Comparison of ENCODE assay signal across 8 cellular contexts in genomic region chr2:130372055-130372832, GRCh38. TPM values are rescaled to one million over a fixed set of nuclear protein-coding genes. Genes with fewer than 3 reads are reported as not detected.
DNase-seq lines count a peak whose midpoint lies in the region; ATAC-seq, FAIRE-seq and TF ChIP-seq lines count a peak whose summit lies in the region.

No MANE protein-coding gene starts in this region.

- H3K9ac ChIP-seq in kidney (ENCODE audit: low read length in 2 of 2), result peak overlapping the region; percentile 49 to 95

- peak overlapping the region; percentile 85 to 86 for H3K4me3 ChIP-seq in kidney (ENCODE audit: low read length in 2 of 2)

- TF ChIP-seq CTCF in WTC11 (IDR thresholded peaks at IDR 0.05) (peak; percentile 93), kidney (IDR thresholded peaks at IDR 0.05; ENCODE audit: borderline replicate concordance, extremely low read depth, insufficient read depth) (peak; percentile 74)

- peaks cover 18% of the 10 kb centered on the region for H3K36me3 Mint-ChIP-seq in WTC11

- FAIRE-seq in kidney (lab: Jason Lieb, UNC), result no peak

- peak; percentile 87 for DNase-seq in SIG-M5 treated with dmso at 0.1 percent for 504 hours (lab: John Stamatoyannopoulos, UW; ENCODE audit: unreplicated experiment)
- no peak for DNase-seq in SIG-M5 (lab: John Stamatoyannopoulos, UW)
- peak; percentile 94 for DNase-seq in NCI-H146 (lab: John Stamatoyannopoulos, UW)
- peak; percentile 92 for DNase-seq in WTC11 (ENCODE audit: low spot score)
- peak; percentile 67 for DNase-seq in central memory CD4-positive, alpha-beta T cell
- peak; percentile 96 for DNase-seq in kidney
- peak; percentile 47 to 56 for DNase-seq in stimulated activated CD4-positive, alpha-beta T cell treated with anti-CD3 and anti-CD28 coated beads, Interleukin-15, amount 100 ng/mL, for 1 hour (ENCODE audit: low read depth in 1 of 2, low spot score in 1 of 2)

- H3K4me1 ChIP-seq in kidney (ENCODE audit: control insufficient read depth in 1 of 2, insufficient read depth in 1 of 2, low read depth in 1 of 2, low read length in 2 of 2), result peaks cover 4 to 22% of the 10 kb centered on the region in 2 donors

- H3K36me3 ChIP-seq in kidney (ENCODE audit: control insufficient read depth in 1 of 2, insufficient read depth in 2 of 2, low read length in 2 of 2), result peaks cover 0 to 3% of the 10 kb centered on the region in 2 donors

- peaks cover 4% of the 10 kb centered on the region for H3K27me3 Mint-ChIP-seq in WTC11 (ENCODE audit: low read depth)

- H3K27ac Mint-ChIP-seq in WTC11, result no peak overlapping the region; the same call in 1 of the 2 replicates

- peak overlapping the region; percentile 83 for H3K4me3 Mint-ChIP-seq in WTC11

- CTCF ChIA-PET in WTC11 (lab: Charles Lee), result interaction anchor here (0.6 to 2.4 kb wide), 17 partner anchors 9 to 634 kb away, joined by 3 to 26 read pairs (median 5); partner anchors contain the start of genes GPR148, IMP4 and PTPN18

- peak overlapping the region; percentile 72 to 84 for H3K27ac ChIP-seq in kidney (ENCODE audit: low read depth in 2 of 2, low read length in 2 of 2)

- ATAC-seq in HG02840 (IDR thresholded peaks at IDR 0.05; ENCODE audit: low FRiP score, unreplicated experiment) (peak; percentile 73), WTC11 (peak; percentile 89)

- no peaks in the 10 kb centered on the region for H3K9me3 ChIP-seq in kidney (ENCODE audit: control insufficient read depth in 1 of 2, low read length in 2 of 2)

- H3K9me3 Mint-ChIP-seq in WTC11, result no peaks in the 10 kb centered on the region

- intact Hi-C loops in kidney (cut with DNase I), result no loop called here

- peaks cover 32% of the 10 kb centered on the region for H3K4me1 Mint-ChIP-seq in WTC11

- POLR2A ChIA-PET in WTC11 (lab: Charles Lee), result interaction anchor here (0.9 to 1.3 kb wide), 2 partner anchors 30 to 35 kb away, joined by 7 to 8 read pairs; partner anchors contain the start of gene IMP4

TF ChIP-seq in WTC11, 78 proteins besides CTCF, POLR2A, EP300 and RAD21 (continues in another document):
- TF ChIP-seq NR2C2 (CRISPR knock-in tag; IDR thresholded peaks at IDR 0.05) (no peak), GABPB1 (CRISPR knock-in tag; IDR thresholded peaks at IDR 0.05) (no peak), TCF7 (CRISPR knock-in tag; IDR thresholded peaks at IDR 0.05; ENCODE audit: low read depth) (no peak), FOXJ3 (CRISPR knock-in tag; IDR thresholded peaks at IDR 0.05; ENCODE audit: borderline replicate concordance) (no peak), TP53 (CRISPR knock-in tag; IDR thresholded peaks at IDR 0.05) (no peak), E2F1 (CRISPR knock-in tag; IDR thresholded peaks at IDR 0.05) (no peak), JUN (CRISPR knock-in tag; IDR thresholded peaks at IDR 0.05) (peak; percentile 69; the same call in 1 of the 2 replicates), IRF2 (CRISPR knock-in tag; IDR thresholded peaks at IDR 0.05; ENCODE audit: borderline replicate concordance, low read depth) (no peak), CREM (CRISPR knock-in tag; IDR thresholded peaks at IDR 0.05) (peak; percentile 86), ESRRA (CRISPR knock-in tag; IDR thresholded peaks at IDR 0.05; ENCODE audit: borderline replicate concordance) (peak; percentile 74; the same call in 1 of the 2 replicates), CREB1 (CRISPR knock-in tag; IDR thresholded peaks at IDR 0.05) (no peak), ZNF219 (CRISPR knock-in tag; IDR thresholded peaks at IDR 0.05; ENCODE audit: borderline replicate concordance) (no peak; the same call in 1 of the 2 replicates), ZNF263 (CRISPR knock-in tag; IDR thresholded peaks at IDR 0.05; ENCODE audit: low read depth) (no peak), EMX1 (CRISPR knock-in tag; IDR thresholded peaks at IDR 0.05) (no peak), MYBL2 (CRISPR knock-in tag; IDR thresholded peaks at IDR 0.05) (no peak), RELA (CRISPR knock-in tag; IDR thresholded peaks at IDR 0.05; ENCODE audit: borderline replicate concordance) (peak; percentile 80; the same call in 1 of the 2 replicates), STAT6 (CRISPR knock-in tag; conservative IDR thresholded peaks at IDR 0.05; ENCODE audit: low read depth) (no peak), NR1H2 (CRISPR knock-in tag; IDR thresholded peaks at IDR 0.05) (no peak)
- TF ChIP-seq, protein P1, sequence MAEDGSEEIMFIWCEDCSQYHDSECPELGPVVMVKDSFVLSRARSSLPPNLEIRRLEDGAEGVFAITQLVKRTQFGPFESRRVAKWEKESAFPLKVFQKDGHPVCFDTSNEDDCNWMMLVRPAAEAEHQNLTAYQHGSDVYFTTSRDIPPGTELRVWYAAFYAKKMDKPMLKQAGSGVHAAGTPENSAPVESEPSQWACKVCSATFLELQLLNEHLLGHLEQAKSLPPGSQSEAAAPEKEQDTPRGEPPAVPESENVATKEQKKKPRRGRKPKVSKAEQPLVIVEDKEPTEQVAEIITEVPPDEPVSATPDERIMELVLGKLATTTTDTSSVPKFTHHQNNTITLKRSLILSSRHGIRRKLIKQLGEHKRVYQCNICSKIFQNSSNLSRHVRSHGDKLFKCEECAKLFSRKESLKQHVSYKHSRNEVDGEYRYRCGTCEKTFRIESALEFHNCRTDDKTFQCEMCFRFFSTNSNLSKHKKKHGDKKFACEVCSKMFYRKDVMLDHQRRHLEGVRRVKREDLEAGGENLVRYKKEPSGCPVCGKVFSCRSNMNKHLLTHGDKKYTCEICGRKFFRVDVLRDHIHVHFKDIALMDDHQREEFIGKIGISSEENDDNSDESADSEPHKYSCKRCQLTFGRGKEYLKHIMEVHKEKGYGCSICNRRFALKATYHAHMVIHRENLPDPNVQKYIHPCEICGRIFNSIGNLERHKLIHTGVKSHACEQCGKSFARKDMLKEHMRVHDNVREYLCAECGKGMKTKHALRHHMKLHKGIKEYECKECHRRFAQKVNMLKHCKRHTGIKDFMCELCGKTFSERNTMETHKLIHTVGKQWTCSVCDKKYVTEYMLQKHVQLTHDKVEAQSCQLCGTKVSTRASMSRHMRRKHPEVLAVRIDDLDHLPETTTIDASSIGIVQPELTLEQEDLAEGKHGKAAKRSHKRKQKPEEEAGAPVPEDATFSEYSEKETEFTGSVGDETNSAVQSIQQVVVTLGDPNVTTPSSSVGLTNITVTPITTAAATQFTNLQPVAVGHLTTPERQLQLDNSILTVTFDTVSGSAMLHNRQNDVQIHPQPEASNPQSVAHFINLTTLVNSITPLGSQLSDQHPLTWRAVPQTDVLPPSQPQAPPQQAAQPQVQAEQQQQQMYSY (CRISPR knock-in tag; IDR thresholded peaks at IDR 0.05), result no peak
- TF ChIP-seq, protein P2, sequence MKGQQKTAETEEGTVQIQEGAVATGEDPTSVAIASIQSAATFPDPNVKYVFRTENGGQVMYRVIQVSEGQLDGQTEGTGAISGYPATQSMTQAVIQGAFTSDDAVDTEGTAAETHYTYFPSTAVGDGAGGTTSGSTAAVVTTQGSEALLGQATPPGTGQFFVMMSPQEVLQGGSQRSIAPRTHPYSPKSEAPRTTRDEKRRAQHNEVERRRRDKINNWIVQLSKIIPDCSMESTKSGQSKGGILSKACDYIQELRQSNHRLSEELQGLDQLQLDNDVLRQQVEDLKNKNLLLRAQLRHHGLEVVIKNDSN (CRISPR knock-in tag; IDR thresholded peaks at IDR 0.05), result no peak
- TF ChIP-seq, protein P3, sequence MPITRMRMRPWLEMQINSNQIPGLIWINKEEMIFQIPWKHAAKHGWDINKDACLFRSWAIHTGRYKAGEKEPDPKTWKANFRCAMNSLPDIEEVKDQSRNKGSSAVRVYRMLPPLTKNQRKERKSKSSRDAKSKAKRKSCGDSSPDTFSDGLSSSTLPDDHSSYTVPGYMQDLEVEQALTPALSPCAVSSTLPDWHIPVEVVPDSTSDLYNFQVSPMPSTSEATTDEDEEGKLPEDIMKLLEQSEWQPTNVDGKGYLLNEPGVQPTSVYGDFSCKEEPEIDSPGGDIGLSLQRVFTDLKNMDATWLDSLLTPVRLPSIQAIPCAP (CRISPR knock-in tag; IDR thresholded peaks at IDR 0.05), result no peak
- TF ChIP-seq, protein P4, sequence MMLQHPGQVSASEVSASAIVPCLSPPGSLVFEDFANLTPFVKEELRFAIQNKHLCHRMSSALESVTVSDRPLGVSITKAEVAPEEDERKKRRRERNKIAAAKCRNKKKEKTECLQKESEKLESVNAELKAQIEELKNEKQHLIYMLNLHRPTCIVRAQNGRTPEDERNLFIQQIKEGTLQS (CRISPR knock-in tag; conservative IDR thresholded peaks at IDR 0.05), result no peak

RNA-seq across cellular contexts. Expression of gene PTPN18, which starts 16.4 kb away (rescaled TPM):
- total RNA-seq in WTC11 (2021) (15.7 to 21.8 TPM (median 21.0 TPM) in 3 replicates), kidney (89.2 TPM)
- 34.8 TPM for polyA plus RNA-seq in kidney (ENCODE audit: insufficient read depth, low read depth, low replicate concordance)

RNA-seq across cellular contexts. Expression of gene IMP4, which starts 29.5 kb away (rescaled TPM):
- total RNA-seq in WTC11 (2021), result 80.4 to 89.2 TPM (median 85.2 TPM) in 3 replicates
- 60.1 TPM for total RNA-seq in kidney
- 59.7 TPM for polyA plus RNA-seq in kidney (ENCODE audit: insufficient read depth, low read depth, low replicate concordance)
